23 cellular contexts compared by ENCODE assay signal in genomic region chr9:127029548-127029947, GRCh38.
A peak's percentile ranks its signal among the peaks of the same experiment; 100 is the strongest.
DNase-seq lines count a peak whose midpoint lies in the region; ATAC-seq and TF ChIP-seq lines count a peak whose summit lies in the region.
"Had no signal": no experiment of that assay in that cellular context is flagged by ENCODE, and none has a peak within 500 bp of the region (broad histone marks: within the 10 kb centered on the region; RNA-seq: fewer than 3 reads in every experiment).

No MANE protein-coding gene starts in this region.

- TF ChIP-seq CTCF in VCaP (conservative IDR thresholded peaks at IDR 0.05), result no peak

- H3K4me3 Mint-ChIP-seq in stimulated activated effector memory CD8-positive, alpha-beta T cell treated with anti-CD3 and anti-CD28 coated beads, Interleukin-12 subunit alpha, Interleukin-12 subunit beta, amount 100 ng/mL, for 72 hours, result no peak overlapping the region
- H3K4me3 Mint-ChIP-seq: CD14-positive monocyte; CD4-positive, alpha-beta T cell; CD8-positive, alpha-beta memory T cell; GM23338; HFFc6 had no signal

- no peak for ATAC-seq in left lobe of liver
- no peak for ATAC-seq in stimulated activated effector memory CD8-positive, alpha-beta T cell treated with anti-CD3 and anti-CD28 coated beads, Interleukin-12 subunit alpha, Interleukin-12 subunit beta, amount 100 ng/mL, for 72 hours
- ATAC-seq: A549, GM23338 had no signal

- H3K27ac Mint-ChIP-seq in stimulated activated effector memory CD8-positive, alpha-beta T cell treated with anti-CD3 and anti-CD28 coated beads, Interleukin-12 subunit alpha, Interleukin-12 subunit beta, amount 100 ng/mL, for 72 hours, result peak overlapping the region; percentile 60
- H3K27ac Mint-ChIP-seq: CD4-positive, alpha-beta T cell; GM23338; HFFc6 had no signal

- H3K4me1 Mint-ChIP-seq in stimulated activated effector memory CD8-positive, alpha-beta T cell treated with anti-CD3 and anti-CD28 coated beads, Interleukin-12 subunit alpha, Interleukin-12 subunit beta, amount 100 ng/mL, for 72 hours, result no peaks in the 10 kb centered on the region
- H3K4me1 Mint-ChIP-seq: CD14-positive monocyte; CD8-positive, alpha-beta memory T cell had no signal

- H3K27ac ChIP-seq in VCaP, result peak overlapping the region; percentile 2; the same call in 1 of the 2 replicates
- H3K27ac ChIP-seq: A549; BLaER1 treated with 17β-estradiol and CSF1 and Interleukin-3, amounts not matched to agents 10 nM and 100 nM had no signal

- DNase-seq in left lobe of liver (ENCODE audit: low spot score) (peak; percentile 40), mesenteric fat pad (ENCODE audit: low spot score) (peak; percentile 59), COLO829 (ENCODE audit: low spot score) (no peak)
- DNase-seq in stimulated activated effector memory CD8-positive, alpha-beta T cell treated with anti-CD3 and anti-CD28 coated beads, Interleukin-12 subunit alpha, Interleukin-12 subunit beta, amount 100 ng/mL, for 72 hours (ENCODE audit: low spot score in 2 of 2), result no peak
- no peak for DNase-seq in activated CD4-positive, alpha-beta T cell treated with anti-CD3 and anti-CD28 coated beads, Interleukin-2, amount 50 U/mL, for 4 hours
- no peak for DNase-seq in activated naive CD4-positive, alpha-beta T cell treated with anti-CD3 and anti-CD28 coated beads, Interleukin-2, amount 50 U/mL, for 16 hours
- DNase-seq: 8988T; ACHN; AML-193; BE2C; Calu3; CD4-positive, alpha-beta T cell; CD8-positive, alpha-beta memory T cell; COR-L47; DMS53; DMS79 treated with DMSO at 0.1 percent for 48 hours; GF-D8; HFFc6 had no signal

- H3K36me3 Mint-ChIP-seq in stimulated activated effector memory CD8-positive, alpha-beta T cell treated with anti-CD3 and anti-CD28 coated beads, Interleukin-12 subunit alpha, Interleukin-12 subunit beta, amount 100 ng/mL, for 72 hours, result no peaks in the 10 kb centered on the region

- H3K9me3 Mint-ChIP-seq in stimulated activated effector memory CD8-positive, alpha-beta T cell treated with anti-CD3 and anti-CD28 coated beads, Interleukin-12 subunit alpha, Interleukin-12 subunit beta, amount 100 ng/mL, for 72 hours, result no peaks in the 10 kb centered on the region
- H3K9me3 Mint-ChIP-seq: CD14-positive monocyte; CD4-positive, alpha-beta T cell; CD8-positive, alpha-beta memory T cell; GM23338; HFFc6 had no signal

Comparison
In these comparisons a context has a peak if more than half of its experiments do, and no peak if none do; other contexts are left out.
1. DNase-seq: peak in left lobe of liver (single experiment) and mesenteric fat pad (single experiment); none in stimulated activated effector memory CD8-positive, alpha-beta T cell treated with anti-CD3 and anti-CD28 coated beads, Interleukin-12 subunit alpha, Interleukin-12 subunit beta, amount 100 ng/mL, for 72 hours (0 of 2), COLO829 (single experiment), activated CD4-positive, alpha-beta T cell treated with anti-CD3 and anti-CD28 coated beads, Interleukin-2, amount 50 U/mL, for 4 hours (0 of 2) and activated naive CD4-positive, alpha-beta T cell treated with anti-CD3 and anti-CD28 coated beads, Interleukin-2, amount 50 U/mL, for 16 hours (single experiment).